Comparison of ENCODE assay signal across 12 cellular contexts in genomic region chr2:71926098-71926466, GRCh38.
"Had no signal": no experiment of that assay in that cellular context is flagged by ENCODE, and none has a peak within 500 bp of the region (broad histone marks: within the 10 kb centered on the region; RNA-seq: fewer than 3 reads in every experiment).

No MANE protein-coding gene starts in this region.

- H3K27me3 ChIP-seq: gastroesophageal sphincter, hepatocyte had no signal

- H3K27ac ChIP-seq: cardiac muscle cell, epithelial cell of prostate, gastroesophageal sphincter, hepatocyte had no signal

- H3K4me3 ChIP-seq: cardiac muscle cell, gastroesophageal sphincter, hepatocyte had no signal

- H3K36me3 Mint-ChIP-seq: activated naive CD4-positive, alpha-beta T cell treated with anti-CD3 and anti-CD28 coated beads, Interleukin-2, amount 10 ng/mL, durations not matched to agents 7 days and 5 days; natural killer cell treated with Interleukin-12 subunit alpha and Interleukin-12 subunit beta and Interleukin-15 and Interleukin-18, amount 100 ng/mL, for 72 hours had no signal

- H3K4me3 Mint-ChIP-seq: activated naive CD4-positive, alpha-beta T cell treated with anti-CD3 and anti-CD28 coated beads, Interleukin-2, amount 10 ng/mL, durations not matched to agents 7 days and 5 days; natural killer cell treated with Interleukin-12 subunit alpha and Interleukin-12 subunit beta and Interleukin-15 and Interleukin-18, amount 100 ng/mL, for 72 hours had no signal

- DNase-seq: activated naive CD4-positive, alpha-beta T cell treated with anti-CD3 and anti-CD28 coated beads, Interleukin-2, amount 10 ng/mL, durations not matched to agents 7 days and 5 days; cortex of kidney; effector CD8-positive, alpha-beta T cell; mammary epithelial cell; occipital lobe; stimulated activated CD4-positive, alpha-beta T cell treated with anti-CD3 and anti-CD28 coated beads, Interleukin-4, amount 100 ng/mL, for 4 hours; T-helper 2 cell had no signal

- H3K4me1 ChIP-seq: gastroesophageal sphincter had no signal

- H3K27me3 Mint-ChIP-seq: activated naive CD4-positive, alpha-beta T cell treated with anti-CD3 and anti-CD28 coated beads, Interleukin-2, amount 10 ng/mL, durations not matched to agents 7 days and 5 days; natural killer cell treated with Interleukin-12 subunit alpha and Interleukin-12 subunit beta and Interleukin-15 and Interleukin-18, amount 100 ng/mL, for 72 hours had no signal

- H3K27ac Mint-ChIP-seq: activated naive CD4-positive, alpha-beta T cell treated with anti-CD3 and anti-CD28 coated beads, Interleukin-2, amount 10 ng/mL, durations not matched to agents 7 days and 5 days; natural killer cell treated with Interleukin-12 subunit alpha and Interleukin-12 subunit beta and Interleukin-15 and Interleukin-18, amount 100 ng/mL, for 72 hours had no signal

- H3K9me3 Mint-ChIP-seq: activated naive CD4-positive, alpha-beta T cell treated with anti-CD3 and anti-CD28 coated beads, Interleukin-2, amount 10 ng/mL, durations not matched to agents 7 days and 5 days; natural killer cell treated with Interleukin-12 subunit alpha and Interleukin-12 subunit beta and Interleukin-15 and Interleukin-18, amount 100 ng/mL, for 72 hours had no signal

- H3K4me1 Mint-ChIP-seq: activated naive CD4-positive, alpha-beta T cell treated with anti-CD3 and anti-CD28 coated beads, Interleukin-2, amount 10 ng/mL, durations not matched to agents 7 days and 5 days had no signal

- H3K36me3 ChIP-seq: cardiac muscle cell, gastroesophageal sphincter had no signal

- H3K9me3 ChIP-seq: gastroesophageal sphincter had no signal
